In the genomic region with DNA sequence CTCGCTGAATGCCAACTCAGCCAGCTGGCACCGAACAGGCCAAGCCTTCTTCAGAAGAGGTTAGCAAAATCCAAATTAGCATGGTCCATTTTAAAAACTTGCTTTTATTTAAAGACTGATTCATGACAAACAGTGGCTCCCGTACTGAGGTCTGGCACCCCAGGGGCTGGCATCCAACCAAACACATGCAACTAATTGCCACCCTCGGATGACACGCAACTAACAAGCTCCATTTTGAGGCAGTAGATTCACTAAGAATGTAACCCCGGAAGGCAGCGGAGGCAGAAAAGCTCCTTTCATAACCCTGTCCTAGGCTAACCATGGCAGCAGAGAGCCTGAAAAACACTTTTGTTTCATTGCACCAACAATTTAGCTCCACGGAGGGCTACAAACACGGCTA, we compare ENCODE assay signal across 25 cellular contexts.
A peak's percentile ranks its signal among the peaks of the same experiment; 100 is the strongest.
DNase-seq lines count a peak whose midpoint lies in the region; ATAC-seq and TF ChIP-seq lines count a peak whose summit lies in the region.
"Had no signal": no experiment of that assay in that cellular context is flagged by ENCODE, and none has a peak within 500 bp of the region (broad histone marks: within the 10 kb centered on the region; RNA-seq: fewer than 3 reads in every experiment).

No MANE protein-coding gene starts in this region.

- TF ChIP-seq CTCF in prostate gland (IDR thresholded peaks at IDR 0.05) = no peak

- H3K9me3 ChIP-seq in SK-N-MC (ENCODE audit: low read depth, low read length) (no peaks in the 10 kb centered on the region), prostate gland (no peaks in the 10 kb centered on the region)
- H3K9me3 ChIP-seq: ascending aorta, BLaER1, tibial nerve had no signal

- 65% methylated on average over 9 of the region's 9 CpGs for WGBS in prostate gland

- H3K4me3 Mint-ChIP-seq in stimulated activated naive CD8-positive, alpha-beta T cell treated with anti-CD3 and anti-CD28 coated beads, Interleukin-15, amount 100 ng/mL, for 72 hours = no peak overlapping the region
- H3K4me3 Mint-ChIP-seq in activated naive CD4-positive, alpha-beta T cell treated with anti-CD3 and anti-CD28 coated beads for 36 hours = no peak overlapping the region
- H3K4me3 Mint-ChIP-seq: activated CD8-positive, alpha-beta T cell treated with anti-CD3 and anti-CD28 coated beads for 36 hours; activated naive CD8-positive, alpha-beta T cell; stimulated activated naive CD8-positive, alpha-beta T cell treated with anti-CD3 and anti-CD28 coated beads, Interleukin-15, Interleukin-2, amounts not matched to agents 100 ng/mL and 50 ng/mL, for 24 hours had no signal

- H3K27ac Mint-ChIP-seq in stimulated activated naive CD8-positive, alpha-beta T cell treated with anti-CD3 and anti-CD28 coated beads, Interleukin-15, amount 100 ng/mL, for 72 hours = no peak overlapping the region
- H3K27ac Mint-ChIP-seq in activated naive CD4-positive, alpha-beta T cell treated with anti-CD3 and anti-CD28 coated beads for 36 hours = no peak overlapping the region
- H3K27ac Mint-ChIP-seq: activated CD8-positive, alpha-beta T cell treated with anti-CD3 and anti-CD28 coated beads for 36 hours; activated naive CD8-positive, alpha-beta T cell; activated T-helper 2 cell treated with anti-CD3 and anti-CD28 coated beads, Interferon-gamma antibody, Interleukin-2, Interleukin-4, amounts not matched to agents 10 μg/mL and 5 μg/mL and 100 μg/mL, durations not matched to agents 14 hours and 24 hours and 36 hours; stimulated activated naive CD8-positive, alpha-beta T cell treated with anti-CD3 and anti-CD28 coated beads, Interleukin-15, Interleukin-2, amounts not matched to agents 100 ng/mL and 50 ng/mL, for 24 hours had no signal

- peaks cover 0 to 8% of the 10 kb centered on the region in 2 donors for H3K9me3 Mint-ChIP-seq in stimulated activated naive CD8-positive, alpha-beta T cell treated with anti-CD3 and anti-CD28 coated beads, Interleukin-15, amount 100 ng/mL, for 72 hours
- no peaks in the 10 kb centered on the region for H3K9me3 Mint-ChIP-seq in activated naive CD4-positive, alpha-beta T cell treated with anti-CD3 and anti-CD28 coated beads for 36 hours
- H3K9me3 Mint-ChIP-seq: stimulated activated naive CD8-positive, alpha-beta T cell treated with anti-CD3 and anti-CD28 coated beads, Interleukin-15, Interleukin-2, amounts not matched to agents 100 ng/mL and 50 ng/mL, for 24 hours had no signal

- no peaks in the 10 kb centered on the region for H3K4me1 Mint-ChIP-seq in stimulated activated naive CD8-positive, alpha-beta T cell treated with anti-CD3 and anti-CD28 coated beads, Interleukin-15, amount 100 ng/mL, for 72 hours
- no peaks in the 10 kb centered on the region for H3K4me1 Mint-ChIP-seq in activated naive CD4-positive, alpha-beta T cell treated with anti-CD3 and anti-CD28 coated beads for 36 hours (ENCODE audit: low read depth)

- DNase-seq in C1 segment of cervical spinal cord (lab: John Stamatoyannopoulos, UW) (peak in 8 of 14 donors; percentile 14 to 45 (median 22)), SK-N-MC (ENCODE audit: low read depth, low spot score) (no peak), fibroblast of the conjunctiva (ENCODE audit: low read depth) (peak; percentile 10), nucleus accumbens (lab: John Stamatoyannopoulos, UW) (peak in 44 of 56 donors; percentile 1 to 55 (median 23)), DMS114 treated with DMSO at 0.1 percent for 48 hours (lab: John Stamatoyannopoulos, UW; ENCODE audit: unreplicated experiment) (no peak), prostate gland (ENCODE audit: low spot score) (no peak)
- DNase-seq in stimulated activated naive CD8-positive, alpha-beta T cell treated with anti-CD3 and anti-CD28 coated beads, Interleukin-15, amount 100 ng/mL, for 72 hours = no peak
- no peak for DNase-seq in activated naive CD4-positive, alpha-beta T cell treated with anti-CD3 and anti-CD28 coated beads for 36 hours
- DNase-seq: ACHN; activated CD8-positive, alpha-beta T cell treated with anti-CD3 and anti-CD28 coated beads for 36 hours; DMS79 treated with DMSO at 0.1 percent for 48 hours; HCEC 1CT; NCI-H1105 treated with DMSO at 0.1 percent for 48 hours; NCI-H2029; NCI-H345; T-helper 2 cell had no signal

- H3K36me3 ChIP-seq in SK-N-MC (ENCODE audit: insufficient read depth, low read length) (no peaks in the 10 kb centered on the region), prostate gland (no peaks in the 10 kb centered on the region)
- H3K36me3 ChIP-seq: ascending aorta, BLaER1, tibial nerve had no signal

- H3K27ac ChIP-seq in SK-N-MC = peak overlapping the region; percentile 9; the same call in 1 of the 2 replicates
- no peak overlapping the region for H3K27ac ChIP-seq in prostate gland
- H3K27ac ChIP-seq: ascending aorta, BLaER1, tibial nerve had no signal

- no peaks in the 10 kb centered on the region for H3K4me1 ChIP-seq in prostate gland (replicated peaks)
- H3K4me1 ChIP-seq: ascending aorta, BLaER1, tibial nerve had no signal

- no peak for TF ChIP-seq POLR2A in prostate gland (IDR thresholded peaks at IDR 0.05)

- intact Hi-C loops in activated naive CD4-positive, alpha-beta T cell treated with anti-CD3 and anti-CD28 coated beads for 36 hours (cut with micrococcal nuclease) = no loop called here
- intact Hi-C loops in prostate gland (cut with DNase I) = no loop called here

- CTCF ChIA-PET in activated naive CD4-positive, alpha-beta T cell treated with anti-CD3 and anti-CD28 coated beads for 36 hours (lab: Charles Lee) = no interaction called here

- H3K27me3 Mint-ChIP-seq in stimulated activated naive CD8-positive, alpha-beta T cell treated with anti-CD3 and anti-CD28 coated beads, Interleukin-15, amount 100 ng/mL, for 72 hours = no peaks in the 10 kb centered on the region
- H3K27me3 Mint-ChIP-seq in activated naive CD4-positive, alpha-beta T cell treated with anti-CD3 and anti-CD28 coated beads for 36 hours (ENCODE audit: low read depth) = no peaks in the 10 kb centered on the region
- H3K27me3 Mint-ChIP-seq: activated CD8-positive, alpha-beta T cell treated with anti-CD3 and anti-CD28 coated beads for 36 hours; activated naive CD8-positive, alpha-beta T cell; stimulated activated naive CD8-positive, alpha-beta T cell treated with anti-CD3 and anti-CD28 coated beads, Interleukin-15, Interleukin-2, amounts not matched to agents 100 ng/mL and 50 ng/mL, for 24 hours had no signal

- H3K4me3 ChIP-seq in SK-N-MC = no peak overlapping the region
- no peak overlapping the region for H3K4me3 ChIP-seq in prostate gland
- H3K4me3 ChIP-seq: ascending aorta, BLaER1, K562, lung, tibial nerve had no signal

- H3K27me3 ChIP-seq in prostate gland (replicated peaks; ENCODE audit: insufficient read depth) = no peaks in the 10 kb centered on the region
- H3K27me3 ChIP-seq: ascending aorta, BLaER1, tibial nerve had no signal

- ATAC-seq in stimulated activated naive CD8-positive, alpha-beta T cell treated with anti-CD3 and anti-CD28 coated beads, Interleukin-15, amount 100 ng/mL, for 72 hours = no peak
- ATAC-seq: activated CD8-positive, alpha-beta T cell treated with anti-CD3 and anti-CD28 coated beads for 36 hours; K562; Right ventricle myocardium inferior had no signal

- no peak overlapping the region for H3K9ac ChIP-seq in SK-N-MC (ENCODE audit: insufficient read length)
- H3K9ac ChIP-seq: BLaER1 had no signal

- no peaks in the 10 kb centered on the region for H3K36me3 Mint-ChIP-seq in activated naive CD4-positive, alpha-beta T cell treated with anti-CD3 and anti-CD28 coated beads for 36 hours (ENCODE audit: low read depth)

Comparison
In these comparisons a context has a peak if more than half of its experiments do, and no peak if none do; other contexts are left out.
1. DNase-seq: peak in C1 segment of cervical spinal cord (8 of 14), fibroblast of the conjunctiva (single experiment) and nucleus accumbens (44 of 56); none in SK-N-MC (single experiment), stimulated activated naive CD8-positive, alpha-beta T cell treated with anti-CD3 and anti-CD28 coated beads, Interleukin-15, amount 100 ng/mL, for 72 hours (0 of 2), DMS114 treated with DMSO at 0.1 percent for 48 hours (single experiment), activated naive CD4-positive, alpha-beta T cell treated with anti-CD3 and anti-CD28 coated beads for 36 hours (single experiment) and prostate gland (single experiment).